In genomic region chr4:181971411-181971810, GRCh38 we compare ENCODE assay signal across 11 cellular contexts.
DNase-seq lines count a peak whose midpoint lies in the region; ATAC-seq lines count a peak whose summit lies in the region.
"Had no signal": no experiment of that assay in that cellular context is flagged by ENCODE, and none has a peak within 500 bp of the region (broad histone marks: within the 10 kb centered on the region; RNA-seq: fewer than 3 reads in every experiment).

No MANE protein-coding gene starts in this region.

- peaks cover 48% of the 10 kb centered on the region for H3K4me1 ChIP-seq in SJSA1 (replicated peaks)
- H3K4me1 ChIP-seq: thyroid gland had no signal

- intact Hi-C loops in activated naive CD4-positive, alpha-beta T cell treated with anti-CD3 and anti-CD28 coated beads for 36 hours (cut with micrococcal nuclease), result no loop called here

- ATAC-seq in GM19438 (IDR thresholded peaks at IDR 0.05; ENCODE audit: low read depth, unreplicated experiment), result peak; percentile 64
- ATAC-seq in HG03159 (IDR thresholded peaks at IDR 0.05; ENCODE audit: unreplicated experiment), result peak; percentile 71
- ATAC-seq: activated T-cell treated with anti-CD3 and anti-CD28 coated beads, Interleukin-2, amount 50 U/mL, for 72 hours; left lobe of liver had no signal

- no peak overlapping the region for H3K4me3 ChIP-seq in SJSA1
- H3K4me3 ChIP-seq: thyroid gland had no signal

- no peaks in the 10 kb centered on the region for H3K36me3 Mint-ChIP-seq in activated naive CD4-positive, alpha-beta T cell treated with anti-CD3 and anti-CD28 coated beads for 36 hours (ENCODE audit: low read depth)

- H3K4me3 Mint-ChIP-seq in activated naive CD4-positive, alpha-beta T cell treated with anti-CD3 and anti-CD28 coated beads for 36 hours, result no peak overlapping the region
- H3K4me3 Mint-ChIP-seq: activated T-cell treated with anti-CD3 and anti-CD28 coated beads, Interleukin-2, amount 50 U/mL, for 72 hours had no signal

- no peaks in the 10 kb centered on the region for H3K36me3 ChIP-seq in SJSA1
- H3K36me3 ChIP-seq: thyroid gland had no signal

- CTCF ChIA-PET in activated naive CD4-positive, alpha-beta T cell treated with anti-CD3 and anti-CD28 coated beads for 36 hours (lab: Charles Lee), result interaction anchor here (0.6 kb wide), 1 partner anchor 16 kb away, joined by 3 read pairs; no protein-coding TSS in a partner anchor

- no peaks in the 10 kb centered on the region for H3K27me3 ChIP-seq in SJSA1 (replicated peaks)
- H3K27me3 ChIP-seq: thyroid gland had no signal

- in situ Hi-C loops in ACHN (cut with HindIII; ENCODE audit: low pct_ligation_motif_present, low pct_unique_long_range_greater_than_20kb, low sequenced_read_pairs), result no loop called here

- H3K9me3 Mint-ChIP-seq in activated naive CD4-positive, alpha-beta T cell treated with anti-CD3 and anti-CD28 coated beads for 36 hours, result no peaks in the 10 kb centered on the region

- DNase-seq in ACHN (peak; percentile 33), SJSA1 (ENCODE audit: low read depth in 1 of 2, low spot score in 2 of 2) (no peak), DMS53 treated with DMSO at 0.1 percent for 48 hours (lab: John Stamatoyannopoulos, UW; ENCODE audit: unreplicated experiment) (no peak), EL (no peak)
- DNase-seq in activated naive CD4-positive, alpha-beta T cell treated with anti-CD3 and anti-CD28 coated beads for 36 hours, result no peak
- no peak for DNase-seq in activated CD4-positive, CD25-positive, alpha-beta regulatory T cell (lab: John Stamatoyannopoulos, UW)
- DNase-seq: activated T-cell treated with anti-CD3 and anti-CD28 coated beads, Interleukin-2, amount 50 U/mL, for 72 hours; thyroid gland had no signal

- peaks cover 3% of the 10 kb centered on the region for H3K4me1 Mint-ChIP-seq in activated naive CD4-positive, alpha-beta T cell treated with anti-CD3 and anti-CD28 coated beads for 36 hours (ENCODE audit: low read depth)

- no peak overlapping the region for H3K27ac Mint-ChIP-seq in activated naive CD4-positive, alpha-beta T cell treated with anti-CD3 and anti-CD28 coated beads for 36 hours
- H3K27ac Mint-ChIP-seq: activated T-cell treated with anti-CD3 and anti-CD28 coated beads, Interleukin-2, amount 50 U/mL, for 72 hours had no signal

- no peaks in the 10 kb centered on the region for H3K27me3 Mint-ChIP-seq in activated naive CD4-positive, alpha-beta T cell treated with anti-CD3 and anti-CD28 coated beads for 36 hours (ENCODE audit: low read depth)

- H3K27ac ChIP-seq in SJSA1, result peak overlapping the region; percentile 11; the same call in 1 of the 2 replicates
- H3K27ac ChIP-seq: thyroid gland had no signal

- H3K9me3 ChIP-seq in SJSA1 (replicated peaks), result no peaks in the 10 kb centered on the region
- H3K9me3 ChIP-seq: thyroid gland had no signal
